9 cellular contexts compared by ENCODE assay signal in the genomic region with DNA sequence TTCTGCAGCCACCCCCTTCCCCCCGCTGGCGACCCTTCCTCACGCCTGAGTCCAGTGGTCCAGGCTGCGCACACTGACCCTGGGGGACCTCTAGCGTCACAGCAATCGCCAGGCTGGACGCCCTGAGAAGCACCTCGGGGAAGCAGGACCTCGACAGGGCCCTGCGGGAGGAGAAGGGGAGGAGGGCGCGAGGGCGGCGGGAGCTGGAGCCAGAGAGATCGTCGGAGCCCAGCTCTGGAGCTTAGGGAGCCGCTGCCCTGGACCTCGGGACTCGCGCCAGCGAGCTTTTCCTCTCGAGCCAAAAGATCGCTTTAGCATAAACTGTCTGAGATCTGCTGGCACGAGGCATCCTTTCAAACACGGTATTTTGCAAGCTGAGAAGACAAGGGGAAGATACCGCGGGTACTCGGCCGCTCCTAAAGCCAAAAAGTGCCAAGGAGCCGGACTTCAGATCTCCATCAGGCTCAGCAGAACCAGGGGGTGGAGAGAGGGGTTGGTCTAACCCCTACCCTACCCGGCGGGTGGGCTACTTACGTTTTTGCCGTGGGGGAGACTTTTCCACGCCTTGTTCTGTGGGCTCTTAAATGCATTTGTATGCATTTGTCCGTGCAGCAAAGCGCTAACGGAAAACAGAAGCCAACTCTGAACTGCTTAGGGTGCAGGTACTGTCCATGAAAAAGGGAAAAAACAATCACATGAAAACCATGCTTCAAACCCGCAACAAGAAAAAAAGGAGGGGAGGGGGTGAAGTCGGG.
DNase-seq lines count a peak whose midpoint lies in the region; ATAC-seq and TF ChIP-seq lines count a peak whose summit lies in the region.
"Had no signal": no experiment of that assay in that cellular context is flagged by ENCODE, and none has a peak within 500 bp of the region (broad histone marks: within the 10 kb centered on the region; RNA-seq: fewer than 3 reads in every experiment).

No MANE protein-coding gene starts in this region.

- peaks cover 41% of the 10 kb centered on the region for H3K27me3 Mint-ChIP-seq in stimulated activated memory B cell treated with anti-CD40 and anti-IgM and Interleukin-4, amounts not matched to agents 10 μg/mL and 1 μg/mL and 100 μg/mL, for 72 hours

- no peak overlapping the region for H3K27ac Mint-ChIP-seq in stimulated activated memory B cell treated with anti-CD40 and anti-IgM and Interleukin-4, amounts not matched to agents 10 μg/mL and 1 μg/mL and 100 μg/mL, for 72 hours
- H3K27ac Mint-ChIP-seq: natural killer cell treated with Interleukin-12 subunit alpha and Interleukin-12 subunit beta and Interleukin-15 and Interleukin-18, amount 100 ng/mL, for 72 hours had no signal

- peak overlapping the region; percentile 57 for H3K9ac ChIP-seq in NT2/D1 (ENCODE audit: insufficient read length, low read depth)

- H3K4me1 Mint-ChIP-seq in stimulated activated memory B cell treated with anti-CD40 and anti-IgM and Interleukin-4, amounts not matched to agents 10 μg/mL and 1 μg/mL and 100 μg/mL, for 72 hours, result no peaks in the 10 kb centered on the region

- no peaks in the 10 kb centered on the region for H3K36me3 Mint-ChIP-seq in stimulated activated memory B cell treated with anti-CD40 and anti-IgM and Interleukin-4, amounts not matched to agents 10 μg/mL and 1 μg/mL and 100 μg/mL, for 72 hours

- H3K4me3 ChIP-seq in NT2/D1 (ENCODE audit: insufficient read length, low read depth), result peak overlapping the region; percentile 60
- H3K4me3 ChIP-seq in fibroblast of pulmonary artery (replicated peaks; ENCODE audit: low read depth, low read length), result peak overlapping the region; percentile 38
- peak overlapping the region; percentile 53 for H3K4me3 ChIP-seq in neuron (ENCODE audit: low read length)

- TF ChIP-seq CTCF in GM10266 (IDR thresholded peaks at IDR 0.05; ENCODE audit: control insufficient read depth, insufficient read depth, low read depth, missing control alignments) (no peak), fibroblast of pulmonary artery (IDR thresholded peaks at IDR 0.05; ENCODE audit: low read length, missing control alignments) (no peak)

- DNase-seq in GM10266 (ENCODE audit: extremely low spot score), result peak; percentile 21
- DNase-seq in NT2/D1 (ENCODE audit: low read depth, low spot score), result no peak
- DNase-seq in fibroblast of pulmonary artery (ENCODE audit: low read depth), result peak; percentile 49

- H2AFZ ChIP-seq in neuron (ENCODE audit: low read depth, low read length), result peak overlapping the region; percentile 84

- no peak overlapping the region for H3K4me3 Mint-ChIP-seq in stimulated activated memory B cell treated with anti-CD40 and anti-IgM and Interleukin-4, amounts not matched to agents 10 μg/mL and 1 μg/mL and 100 μg/mL, for 72 hours
- H3K4me3 Mint-ChIP-seq: natural killer cell treated with Interleukin-12 subunit alpha and Interleukin-12 subunit beta and Interleukin-15 and Interleukin-18, amount 100 ng/mL, for 72 hours had no signal

- peaks cover 7% of the 10 kb centered on the region for H3K4me1 ChIP-seq in NT2/D1 (ENCODE audit: insufficient read depth, insufficient read length)
- peaks cover 11% of the 10 kb centered on the region for H3K4me1 ChIP-seq in neuron (ENCODE audit: insufficient read depth, low read length)

- H3K9me3 ChIP-seq in NT2/D1 (ENCODE audit: insufficient read depth, low read length) (no peaks in the 10 kb centered on the region), neuron (ENCODE audit: low read length) (no peaks in the 10 kb centered on the region)

- H3K36me3 ChIP-seq in NT2/D1 (ENCODE audit: insufficient read depth, insufficient read length, low read length) (no peaks in the 10 kb centered on the region), neuron (ENCODE audit: insufficient read depth, low read length) (no peaks in the 10 kb centered on the region)

- peaks cover 5% of the 10 kb centered on the region for H3K9me3 Mint-ChIP-seq in stimulated activated memory B cell treated with anti-CD40 and anti-IgM and Interleukin-4, amounts not matched to agents 10 μg/mL and 1 μg/mL and 100 μg/mL, for 72 hours
- H3K9me3 Mint-ChIP-seq: natural killer cell treated with Interleukin-12 subunit alpha and Interleukin-12 subunit beta and Interleukin-15 and Interleukin-18, amount 100 ng/mL, for 72 hours had no signal

- peaks cover 21% of the 10 kb centered on the region for H3K27me3 ChIP-seq in NT2/D1 (ENCODE audit: insufficient read depth, insufficient read length)
- peaks cover 63% of the 10 kb centered on the region for H3K27me3 ChIP-seq in neuron (ENCODE audit: insufficient read depth, low read length)

- no peak for ATAC-seq in stimulated activated memory B cell treated with anti-CD40 and anti-IgM and Interleukin-4, amounts not matched to agents 10 μg/mL and 1 μg/mL and 100 μg/mL, for 72 hours
- ATAC-seq in GM18907 (IDR thresholded peaks at IDR 0.05; ENCODE audit: unreplicated experiment) (no peak), HG02678 (IDR thresholded peaks at IDR 0.05; ENCODE audit: unreplicated experiment) (no peak), GM18511 (IDR thresholded peaks at IDR 0.05; ENCODE audit: unreplicated experiment) (no peak)
